In genomic region chr2:218806346-218806978, GRCh38 we compare ENCODE assay signal across 1 cellular context.
TF ChIP-seq lines count a peak whose summit lies in the region.

No MANE protein-coding gene starts in this region.

TF ChIP-seq in HepG2, 621 proteins besides CTCF, POLR2A, EP300 and RAD21 (continued from another document and continues in another):
- TF ChIP-seq ZNF574 (CRISPR knock-in tag; IDR thresholded peaks at IDR 0.05) (peak; percentile 53; the same call in 1 of the 2 replicates), IKZF1 (IDR thresholded peaks at IDR 0.05) (no peak), ZNF629 (CRISPR knock-in tag; conservative IDR thresholded peaks at IDR 0.05) (no peak), PRDM10 (CRISPR knock-in tag; IDR thresholded peaks at IDR 0.05; ENCODE audit: low read depth) (no peak), POLR2G (IDR thresholded peaks at IDR 0.05; ENCODE audit: low read depth, low read length) (no peak), MAFK (conservative IDR thresholded peaks at IDR 0.05 in 1 of 2, IDR thresholded peaks at IDR 0.05 in 1 of 2; ENCODE audit: low read length in 2 of 2) (0 out of 4 replicates have a peak, but pooled peaks of 1 of the 2 experiments have one; percentile 24), ZNF446 (CRISPR knock-in tag; IDR thresholded peaks at IDR 0.05) (no peak), CENPBD1 (CRISPR knock-in tag; IDR thresholded peaks at IDR 0.05; ENCODE audit: borderline replicate concordance, low read depth) (no peak), ZNF644 (CRISPR knock-in tag; IDR thresholded peaks at IDR 0.05; ENCODE audit: low read depth) (peak; percentile 90), RARG (CRISPR knock-in tag; IDR thresholded peaks at IDR 0.05; ENCODE audit: low read depth) (no peak), PATZ1 (CRISPR knock-in tag; IDR thresholded peaks at IDR 0.05) (peak; percentile 85), ZFY (CRISPR knock-in tag; IDR thresholded peaks at IDR 0.05) (peak; percentile 26; the same call in 1 of the 2 replicates), HNF4G (IDR thresholded peaks at IDR 0.05; ENCODE audit: borderline replicate concordance, low read depth, low read length) (peak; percentile 13; the same call in 1 of the 2 replicates), HNF4G (CRISPR knock-in tag; IDR thresholded peaks at IDR 0.05; ENCODE audit: borderline replicate concordance, low read depth) (0 out of 2 replicates have a peak, but pooled peaks have one; percentile 46), LRRFIP1 (CRISPR knock-in tag; conservative IDR thresholded peaks at IDR 0.05) (no peak), LBX2 (CRISPR knock-in tag; IDR thresholded peaks at IDR 0.05; ENCODE audit: borderline replicate concordance) (no peak), AGO1 (IDR thresholded peaks at IDR 0.05; ENCODE audit: low read depth, low read length, poor library complexity, severe bottlenecking) (no peak), EZH2 (conservative IDR thresholded peaks at IDR 0.05; ENCODE audit: low read depth, low read length) (no peak), XRCC5 (optimal IDR thresholded peaks at IDR 0.05; ENCODE audit: low read length) (peak; percentile 47), MBD4 (IDR thresholded peaks at IDR 0.05; ENCODE audit: borderline replicate concordance, low read length) (no peak), ZBTB7B (CRISPR knock-in tag; IDR thresholded peaks at IDR 0.05) (0 out of 2 replicates have a peak, but pooled peaks have one; percentile 53), CSRNP2 (CRISPR knock-in tag; conservative IDR thresholded peaks at IDR 0.05; ENCODE audit: low read depth) (no peak), ZNF570 (CRISPR knock-in tag; IDR thresholded peaks at IDR 0.05; ENCODE audit: borderline replicate concordance) (no peak), ZNF503 (CRISPR knock-in tag; IDR thresholded peaks at IDR 0.05) (peak; percentile 54; the same call in 1 of the 2 replicates), U2AF1 (optimal IDR thresholded peaks at IDR 0.05; ENCODE audit: low read depth, low read length) (no peak), PCBP2 (optimal IDR thresholded peaks at IDR 0.05; ENCODE audit: low read depth, low read length, poor library complexity, severe bottlenecking) (no peak), CHD4 (IDR thresholded peaks at IDR 0.05; ENCODE audit: borderline replicate concordance, low read length) (no peak; the same call in 1 of the 2 replicates), UBTF (CRISPR knock-in tag; IDR thresholded peaks at IDR 0.05) (peak; percentile 34; the same call in 1 of the 2 replicates), ZNF772 (CRISPR knock-in tag; IDR thresholded peaks at IDR 0.05) (peak; percentile 68; the same call in 1 of the 2 replicates), SNAPC5 (CRISPR knock-in tag; IDR thresholded peaks at IDR 0.05; ENCODE audit: borderline replicate concordance) (no peak), RAD51 (IDR thresholded peaks at IDR 0.05; ENCODE audit: borderline replicate concordance) (no peak), ZSCAN29 (CRISPR knock-in tag; conservative IDR thresholded peaks at IDR 0.05) (no peak), CEBPB (IDR thresholded peaks at IDR 0.05; ENCODE audit: borderline replicate concordance, low read depth, low read length) (peak; percentile 100), SALL1 (CRISPR knock-in tag; IDR thresholded peaks at IDR 0.05) (peak; percentile 82), MED8 (CRISPR knock-in tag; IDR thresholded peaks at IDR 0.05; ENCODE audit: insufficient replicate concordance) (no peak), MTF2 (CRISPR knock-in tag; IDR thresholded peaks at IDR 0.05; ENCODE audit: borderline replicate concordance) (no peak), ZNF83 (CRISPR knock-in tag; IDR thresholded peaks at IDR 0.05; ENCODE audit: borderline replicate concordance) (no peak), MIER3 (CRISPR knock-in tag; IDR thresholded peaks at IDR 0.05; ENCODE audit: borderline replicate concordance) (peak; percentile 86; the same call in 1 of the 2 replicates), ZNF550 (CRISPR knock-in tag; IDR thresholded peaks at IDR 0.05; ENCODE audit: borderline replicate concordance) (no peak), NR0B2 (CRISPR knock-in tag; IDR thresholded peaks at IDR 0.05) (no peak), DNMT3B (CRISPR knock-in tag; conservative IDR thresholded peaks at IDR 0.05) (no peak; the same call in 1 of the 2 replicates)
